14 cellular contexts compared by ENCODE assay signal in the genomic region with DNA sequence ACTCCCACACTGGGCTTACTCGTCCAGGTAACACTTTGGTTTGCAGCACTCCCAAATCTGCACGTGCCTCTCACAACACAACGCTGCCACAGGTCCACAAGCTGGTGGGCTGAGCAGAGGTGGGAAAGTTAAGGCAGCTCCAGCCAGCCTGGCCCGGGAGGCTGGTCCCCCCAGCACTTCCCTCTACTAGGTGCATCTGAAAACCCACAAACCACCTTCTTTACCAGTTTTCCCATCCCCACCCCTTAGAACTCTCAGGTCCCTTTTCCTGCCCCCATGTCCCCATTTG. TPM values are rescaled to one million over a fixed set of nuclear protein-coding genes. Genes with fewer than 3 reads are reported as not detected.
A peak's percentile ranks its signal among the peaks of the same experiment; 100 is the strongest.
DNase-seq lines count a peak whose midpoint lies in the region; ATAC-seq and TF ChIP-seq lines count a peak whose summit lies in the region.
"Had no signal": no experiment of that assay in that cellular context is flagged by ENCODE, and none has a peak within 500 bp of the region (broad histone marks: within the 10 kb centered on the region; RNA-seq: fewer than 3 reads in every experiment).

No MANE protein-coding gene starts in this region.

- peaks cover 0 to 4% of the 10 kb centered on the region in 2 donors for H3K36me3 Mint-ChIP-seq in CD4-positive, alpha-beta memory T cell
- no peaks in the 10 kb centered on the region for H3K36me3 Mint-ChIP-seq in activated T-helper 2 cell treated with anti-CD3 and anti-CD28 coated beads, Interferon-gamma antibody, Interleukin-2, Interleukin-4, amounts not matched to agents 10 μg/mL and 5 μg/mL and 100 μg/mL, durations not matched to agents 14 hours and 24 hours and 36 hours (ENCODE audit: low read depth)
- H3K36me3 Mint-ChIP-seq in nephron progenitor cell (ENCODE audit: low read depth), result no peaks in the 10 kb centered on the region

- no peak overlapping the region for H3K27ac ChIP-seq in CD4-positive, alpha-beta memory T cell (ENCODE audit: low read depth, low read length)
- no peak overlapping the region for H3K27ac ChIP-seq in HEK293 (ENCODE audit: extremely low read depth, low read depth, low read length)
- H3K27ac ChIP-seq: SJCRH30 had no signal

- POLR2A ChIA-PET in CD4-positive, alpha-beta memory T cell (lab: Charles Lee; ENCODE audit: partially characterized antibody), result interaction anchor here (3.8 kb wide), 1 partner anchor 47 kb away, joined by 36 read pairs; a partner anchor contains a TSS
- POLR2A ChIA-PET in HEK293 (lab: Yijun Ruan, JAX), result no interaction called here

- H3K4me3 Mint-ChIP-seq in CD4-positive, alpha-beta memory T cell, result peak overlapping the region in 6 of 8 donors; percentile 86 to 91 (median 90)
- H3K4me3 Mint-ChIP-seq in activated T-helper 2 cell treated with anti-CD3 and anti-CD28 coated beads, Interferon-gamma antibody, Interleukin-2, Interleukin-4, amounts not matched to agents 10 μg/mL and 5 μg/mL and 100 μg/mL, durations not matched to agents 14 hours and 24 hours and 36 hours (ENCODE audit: low read depth), result peak overlapping the region; percentile 84
- H3K4me3 Mint-ChIP-seq in nephron progenitor cell, result peak overlapping the region; percentile 87

- H3K9me3 Mint-ChIP-seq in CD4-positive, alpha-beta memory T cell, result no peaks in the 10 kb centered on the region
- H3K9me3 Mint-ChIP-seq in activated T-helper 2 cell treated with anti-CD3 and anti-CD28 coated beads, Interferon-gamma antibody, Interleukin-2, Interleukin-4, amounts not matched to agents 10 μg/mL and 5 μg/mL and 100 μg/mL, durations not matched to agents 14 hours and 24 hours and 36 hours, result no peaks in the 10 kb centered on the region
- H3K9me3 Mint-ChIP-seq in nephron progenitor cell, result no peaks in the 10 kb centered on the region

- no peaks in the 10 kb centered on the region for H3K27me3 ChIP-seq in CD4-positive, alpha-beta memory T cell (ENCODE audit: insufficient read depth, low read length)
- H3K27me3 ChIP-seq: SJCRH30 had no signal

- peaks cover 0 to 2% of the 10 kb centered on the region in 2 donors for H3K27me3 Mint-ChIP-seq in CD4-positive, alpha-beta memory T cell
- H3K27me3 Mint-ChIP-seq in activated T-helper 2 cell treated with anti-CD3 and anti-CD28 coated beads, Interferon-gamma antibody, Interleukin-2, Interleukin-4, amounts not matched to agents 10 μg/mL and 5 μg/mL and 100 μg/mL, durations not matched to agents 14 hours and 24 hours and 36 hours (ENCODE audit: low read depth), result no peaks in the 10 kb centered on the region
- H3K27me3 Mint-ChIP-seq in nephron progenitor cell (ENCODE audit: low read depth, poor library complexity), result peaks cover 15% of the 10 kb centered on the region

- H3K4me3 ChIP-seq in CD4-positive, alpha-beta memory T cell (ENCODE audit: low read length in 2 of 2), result no peak overlapping the region
- H3K4me3 ChIP-seq in HEK293 (ENCODE audit: low read depth, low read length), result no peak overlapping the region
- H3K4me3 ChIP-seq: SJCRH30 had no signal

- peak overlapping the region in 4 of 7 donors; percentile 76 to 93 (median 80) for H3K27ac Mint-ChIP-seq in CD4-positive, alpha-beta memory T cell
- no peak overlapping the region for H3K27ac Mint-ChIP-seq in activated T-helper 2 cell treated with anti-CD3 and anti-CD28 coated beads, Interferon-gamma antibody, Interleukin-2, Interleukin-4, amounts not matched to agents 10 μg/mL and 5 μg/mL and 100 μg/mL, durations not matched to agents 14 hours and 24 hours and 36 hours
- H3K27ac Mint-ChIP-seq in nephron progenitor cell, result no peak overlapping the region

- peaks cover 12 to 31% (median 16%) of the 10 kb centered on the region in 4 donors for H3K4me1 Mint-ChIP-seq in CD4-positive, alpha-beta memory T cell
- peaks cover 23% of the 10 kb centered on the region for H3K4me1 Mint-ChIP-seq in activated T-helper 2 cell treated with anti-CD3 and anti-CD28 coated beads, Interferon-gamma antibody, Interleukin-2, Interleukin-4, amounts not matched to agents 10 μg/mL and 5 μg/mL and 100 μg/mL, durations not matched to agents 14 hours and 24 hours and 36 hours (ENCODE audit: low read depth)
- peaks cover 79% of the 10 kb centered on the region for H3K4me1 Mint-ChIP-seq in nephron progenitor cell

- no peaks in the 10 kb centered on the region for H3K36me3 ChIP-seq in CD4-positive, alpha-beta memory T cell (ENCODE audit: insufficient read depth, low read length)
- no peaks in the 10 kb centered on the region for H3K36me3 ChIP-seq in HEK293 (ENCODE audit: control insufficient read depth in 2 of 2, insufficient read depth in 1 of 2, low read length in 2 of 2)
- H3K36me3 ChIP-seq: SJCRH30 had no signal

- CTCF ChIA-PET in CD4-positive, alpha-beta memory T cell (lab: Charles Lee; ENCODE audit: partially characterized antibody), result no interaction called here
- CTCF ChIA-PET in HEK293 (lab: Yijun Ruan, JAX), result interaction anchor here (0.5 to 3.0 kb wide), 4 partner anchors 8 to 112 kb away, joined by 3 to 31 read pairs (median 20); no protein-coding TSS in a partner anchor

- no peak for TF ChIP-seq CTCF in HEK293 (tag by site-specific recombination; IDR thresholded peaks at IDR 0.05)
- TF ChIP-seq CTCF in nephron progenitor cell (IDR thresholded peaks at IDR 0.05), result no peak

- no peaks in the 10 kb centered on the region for H3K9me3 ChIP-seq in CD4-positive, alpha-beta memory T cell (ENCODE audit: control insufficient read depth in 1 of 2, low read length in 2 of 2)
- H3K9me3 ChIP-seq in HEK293 (ENCODE audit: control insufficient read depth, insufficient read depth, low read depth, low read length), result no peaks in the 10 kb centered on the region
- H3K9me3 ChIP-seq: SJCRH30 had no signal

- intact Hi-C loops in CD4-positive, alpha-beta memory T cell (cut with micrococcal nuclease), result loop anchor here (2.0 kb wide), 1 partner anchor 47 kb away; a partner anchor contains a TSS
- intact Hi-C loops in activated T-helper 2 cell treated with anti-CD3 and anti-CD28 coated beads, Interferon-gamma antibody, Interleukin-2, Interleukin-4, amounts not matched to agents 10 μg/mL and 5 μg/mL and 100 μg/mL, durations not matched to agents 14 hours and 24 hours and 36 hours (cut with micrococcal nuclease), result loop anchor here (5.0 kb wide), 2 partner anchors 47 to 162 kb away; a partner anchor contains a TSS

- peaks cover 20% of the 10 kb centered on the region for H3K4me1 ChIP-seq in CD4-positive, alpha-beta memory T cell (ENCODE audit: insufficient read depth, low read length)
- peaks cover 4% of the 10 kb centered on the region; the same call in 1 of the 2 replicates for H3K4me1 ChIP-seq in HEK293 (ENCODE audit: control insufficient read depth, insufficient read depth, low read length)

- no peak for ATAC-seq in HG02884 (IDR thresholded peaks at IDR 0.05; ENCODE audit: unreplicated experiment)

- no peak for DNase-seq in CD4-positive, alpha-beta memory T cell
- no peak for DNase-seq in activated T-helper 2 cell treated with anti-CD3 and anti-CD28 coated beads, Interferon-gamma antibody, Interleukin-2, Interleukin-4, amounts not matched to agents 10 μg/mL and 5 μg/mL and 100 μg/mL, durations not matched to agents 14 hours and 24 hours and 36 hours (ENCODE audit: low spot score)
- DNase-seq in nephron progenitor cell (no peak), cortex of kidney (lab: John Stamatoyannopoulos, UW) (no peak), UCSD-AML1 (lab: John Stamatoyannopoulos, UW; ENCODE audit: unreplicated experiment) (no peak)
- DNase-seq: activated CD4-positive, alpha-beta T cell treated with anti-CD3 and anti-CD28 coated beads, Interleukin-2, amount 50 U/mL, for 4 hours; activated naive CD4-positive, alpha-beta T cell treated with Interleukin-2 at 50 U/mL for 16 hours; effector memory CD4-positive, alpha-beta T cell; NCI-H146; NCI-H446; SJCRH30; stimulated activated CD4-positive, alpha-beta T cell treated with anti-CD3 and anti-CD28 coated beads, Interleukin-12 subunit alpha, Interleukin-12 subunit beta, amount 100 ng/mL, for 4 hours had no signal

TF ChIP-seq in HEK293, 187 proteins besides CTCF, POLR2A, EP300 and RAD21:
- TF ChIP-seq ZNF221 (tag by site-specific recombination; IDR thresholded peaks at IDR 0.05; ENCODE audit: borderline replicate concordance), result no peak
- peak; percentile 48 for TF ChIP-seq ZFHX2 (tag by site-specific recombination; conservative IDR thresholded peaks at IDR 0.05)

RNA-seq across cellular contexts. Expression of a gene that starts 1.4 kb away (rescaled TPM):
- 10 to 100 TPM; 41.1 to 44.8 TPM for total RNA-seq in CD4-positive, alpha-beta memory T cell
- 10 to 100 TPM; 14.5 to 15.3 TPM for polyA plus RNA-seq in CD4-positive, alpha-beta memory T cell
- 23.6 and 26.1 TPM in 2 replicates for total RNA-seq in activated T-helper 2 cell treated with anti-CD3 and anti-CD28 coated beads, Interferon-gamma antibody, Interleukin-2, Interleukin-4, amounts not matched to agents 10 μg/mL and 5 μg/mL and 100 μg/mL, durations not matched to agents 14 hours and 24 hours and 36 hours

RNA-seq across cellular contexts. Expression of a gene that starts 46.9 kb away (rescaled TPM):
- 10 to 100 TPM; 54.2 to 56.0 TPM for total RNA-seq in CD4-positive, alpha-beta memory T cell
- 100 to 1,000 TPM in 1 of 2 donors, 10 to 100 TPM in 1; 85.8 to 105 TPM for polyA plus RNA-seq in CD4-positive, alpha-beta memory T cell
- total RNA-seq in activated T-helper 2 cell treated with anti-CD3 and anti-CD28 coated beads, Interferon-gamma antibody, Interleukin-2, Interleukin-4, amounts not matched to agents 10 μg/mL and 5 μg/mL and 100 μg/mL, durations not matched to agents 14 hours and 24 hours and 36 hours, result 167 and 169 TPM in 2 replicates

Comparison
In these comparisons a context has a peak if more than half of its experiments do, and no peak if none do; other contexts are left out.
1. H3K27ac Mint-ChIP-seq: peak in CD4-positive, alpha-beta memory T cell (4 of 7); none in activated T-helper 2 cell treated with anti-CD3 and anti-CD28 coated beads, Interferon-gamma antibody, Interleukin-2, Interleukin-4, amounts not matched to agents 10 μg/mL and 5 μg/mL and 100 μg/mL, durations not matched to agents 14 hours and 24 hours and 36 hours (single experiment) and nephron progenitor cell (single experiment).
2. Peak in every context shown above with its lines, with median percentiles within 50 percentile points of each other: H3K4me3 Mint-ChIP-seq.